19 cellular contexts compared by ENCODE assay signal in the genomic region with DNA sequence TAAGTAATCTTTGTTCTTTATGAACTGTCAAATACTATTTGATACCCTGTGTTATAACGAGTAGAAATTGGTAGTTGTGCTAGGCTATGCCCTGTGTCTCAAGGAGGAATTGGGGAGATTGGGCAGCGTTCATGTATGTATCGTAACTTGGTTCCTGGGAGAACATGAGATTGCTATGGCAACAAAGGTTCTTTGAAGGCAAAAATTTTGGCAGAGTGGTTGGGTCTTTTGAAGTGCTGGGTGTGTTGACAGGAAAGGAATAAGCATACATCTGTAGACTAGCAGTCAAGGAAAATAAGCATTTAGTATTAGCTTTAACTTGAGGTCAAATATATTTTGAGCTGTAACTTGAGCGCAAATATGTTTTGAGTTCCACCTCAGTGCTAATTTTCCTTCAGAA. TPM values are rescaled to one million over a fixed set of nuclear protein-coding genes. Genes with fewer than 3 reads are reported as not detected.
DNase-seq lines count a peak whose midpoint lies in the region; ATAC-seq and TF ChIP-seq lines count a peak whose summit lies in the region.
"Had no signal": no experiment of that assay in that cellular context is flagged by ENCODE, and none has a peak within 500 bp of the region (broad histone marks: within the 10 kb centered on the region; RNA-seq: fewer than 3 reads in every experiment).

No MANE protein-coding gene starts in this region.

- no peak overlapping the region for H2BK12ac ChIP-seq in neuronal stem cell (ENCODE audit: low read length)

- no peak overlapping the region for H3K4ac ChIP-seq in neuronal stem cell (ENCODE audit: low read length)

- TF ChIP-seq CTCF in dorsolateral prefrontal cortex (IDR thresholded peaks at IDR 0.05 in 54 of 56, conservative IDR thresholded peaks at IDR 0.05 in 2 of 56; ENCODE audit: low read depth in 1 of 56, partially characterized antibody in 56 of 56) (no peak), osteoblast (IDR thresholded peaks at IDR 0.05; ENCODE audit: extremely low read depth, low read depth, low read length) (no peak)

- H3K36me3 ChIP-seq in neuronal stem cell (replicated peaks in 1 of 2; ENCODE audit: control insufficient read depth in 2 of 2, insufficient read depth in 2 of 2, low read length in 2 of 2): no peaks in the 10 kb centered on the region
- H3K36me3 ChIP-seq in osteoblast (ENCODE audit: insufficient read depth, low read length): no peaks in the 10 kb centered on the region
- H3K36me3 ChIP-seq: neutrophil had no signal

- peak overlapping the region; percentile 0 for H3K27ac Mint-ChIP-seq in activated naive CD4-positive, alpha-beta T cell treated with anti-CD3 and anti-CD28 coated beads, Interleukin-2, amount 50 U/mL, for 24 hours
- no peak overlapping the region for H3K27ac Mint-ChIP-seq in activated naive CD4-positive, alpha-beta T cell treated with anti-CD3 and anti-CD28 coated beads for 36 hours
- no peak overlapping the region for H3K27ac Mint-ChIP-seq in stimulated activated naive CD8-positive, alpha-beta T cell treated with anti-CD3 and anti-CD28 coated beads, Interleukin-15, amount 100 ng/mL, for 72 hours

- peak overlapping the region; percentile 38 for H3K4me3 Mint-ChIP-seq in activated naive CD4-positive, alpha-beta T cell treated with anti-CD3 and anti-CD28 coated beads, Interleukin-2, amount 50 U/mL, for 24 hours
- no peak overlapping the region for H3K4me3 Mint-ChIP-seq in activated naive CD4-positive, alpha-beta T cell treated with anti-CD3 and anti-CD28 coated beads for 36 hours
- peak overlapping the region; percentile 3 to 50 for H3K4me3 Mint-ChIP-seq in stimulated activated naive CD8-positive, alpha-beta T cell treated with anti-CD3 and anti-CD28 coated beads, Interleukin-15, amount 100 ng/mL, for 72 hours

- CTCF ChIA-PET in activated naive CD4-positive, alpha-beta T cell treated with anti-CD3 and anti-CD28 coated beads for 36 hours (lab: Charles Lee): interaction anchor here (0.6 to 0.7 kb wide), 2 partner anchors 35 to 53 kb away, joined by 3 to 4 read pairs; no protein-coding TSS in a partner anchor

- no peaks in the 10 kb centered on the region for H3K27me3 Mint-ChIP-seq in activated naive CD4-positive, alpha-beta T cell treated with anti-CD3 and anti-CD28 coated beads, Interleukin-2, amount 50 U/mL, for 24 hours
- no peaks in the 10 kb centered on the region for H3K27me3 Mint-ChIP-seq in activated naive CD4-positive, alpha-beta T cell treated with anti-CD3 and anti-CD28 coated beads for 36 hours (ENCODE audit: low read depth)
- no peaks in the 10 kb centered on the region for H3K27me3 Mint-ChIP-seq in stimulated activated naive CD8-positive, alpha-beta T cell treated with anti-CD3 and anti-CD28 coated beads, Interleukin-15, amount 100 ng/mL, for 72 hours

- H3K4me1 ChIP-seq in neuronal stem cell (ENCODE audit: control insufficient read depth in 2 of 2, insufficient read depth in 1 of 2, low read depth in 1 of 2, low read length in 2 of 2) (peaks cover 12 to 15% of the 10 kb centered on the region in 2 donors), osteoblast (ENCODE audit: insufficient read depth, low read length) (no peaks in the 10 kb centered on the region)

- H3K27ac ChIP-seq in dorsolateral prefrontal cortex (peak overlapping the region in 45 of 59 donors; percentile 3 to 70 (median 37)), neuronal stem cell (replicated peaks; ENCODE audit: low read length) (no peak overlapping the region), osteoblast (ENCODE audit: low read depth, low read length) (no peak overlapping the region)
- H3K27ac ChIP-seq: neutrophil had no signal

- no peaks in the 10 kb centered on the region for H3K9me3 Mint-ChIP-seq in activated naive CD4-positive, alpha-beta T cell treated with anti-CD3 and anti-CD28 coated beads, Interleukin-2, amount 50 U/mL, for 24 hours
- H3K9me3 Mint-ChIP-seq in activated naive CD4-positive, alpha-beta T cell treated with anti-CD3 and anti-CD28 coated beads for 36 hours: no peaks in the 10 kb centered on the region
- H3K9me3 Mint-ChIP-seq in stimulated activated naive CD8-positive, alpha-beta T cell treated with anti-CD3 and anti-CD28 coated beads, Interleukin-15, amount 100 ng/mL, for 72 hours: no peaks in the 10 kb centered on the region

- no peak overlapping the region for H2BK120ac ChIP-seq in neuronal stem cell (ENCODE audit: low read depth, low read length)

- H4K8ac ChIP-seq in neuronal stem cell (ENCODE audit: low read depth, low read length): no peak overlapping the region

- H3K23ac ChIP-seq in neuronal stem cell (ENCODE audit: low read depth, low read length, poor library complexity): no peak overlapping the region

- no peaks in the 10 kb centered on the region for H3K27me3 ChIP-seq in dorsolateral prefrontal cortex
- H3K27me3 ChIP-seq in neuronal stem cell (ENCODE audit: control insufficient read depth in 3 of 3, insufficient read depth in 3 of 3, low read depth in 1 of 3, low read length in 3 of 3): no peaks in the 10 kb centered on the region
- no peaks in the 10 kb centered on the region for H3K27me3 ChIP-seq in osteoblast (ENCODE audit: insufficient read depth, low read length)
- H3K27me3 ChIP-seq: neutrophil had no signal

- H3K9me3 ChIP-seq in neuronal stem cell (replicated peaks in 1 of 2; ENCODE audit: control insufficient read depth in 2 of 2, insufficient read depth in 1 of 2, low read depth in 1 of 2, low read length in 2 of 2) (no peaks in the 10 kb centered on the region), osteoblast (ENCODE audit: low read depth, low read length) (no peaks in the 10 kb centered on the region)
- H3K9me3 ChIP-seq: neutrophil had no signal

- intact Hi-C loops in activated naive CD4-positive, alpha-beta T cell treated with anti-CD3 and anti-CD28 coated beads for 36 hours (cut with micrococcal nuclease): no loop called here
- intact Hi-C loops in dorsolateral prefrontal cortex (cut with DNase I): no loop called here

- H3K4me3 ChIP-seq in dorsolateral prefrontal cortex (peak overlapping the region in 3 of 59 donors; percentile 1 to 14 (median 8)), neuronal stem cell (ENCODE audit: low read length in 2 of 2) (no peak overlapping the region), osteoblast (ENCODE audit: insufficient read depth, low read length) (no peak overlapping the region)
- H3K4me3 ChIP-seq: smooth muscle cell had no signal

- H2AFZ ChIP-seq in neuronal stem cell (ENCODE audit: low read length): no peak overlapping the region
- H2AFZ ChIP-seq in osteoblast (ENCODE audit: low read length): no peak overlapping the region

- no peak for ATAC-seq in stimulated activated naive CD8-positive, alpha-beta T cell treated with anti-CD3 and anti-CD28 coated beads, Interleukin-15, amount 100 ng/mL, for 72 hours
- ATAC-seq: left colon had no signal

- H3K4me1 Mint-ChIP-seq in activated naive CD4-positive, alpha-beta T cell treated with anti-CD3 and anti-CD28 coated beads, Interleukin-2, amount 50 U/mL, for 24 hours: peaks cover 59% of the 10 kb centered on the region
- H3K4me1 Mint-ChIP-seq in activated naive CD4-positive, alpha-beta T cell treated with anti-CD3 and anti-CD28 coated beads for 36 hours (ENCODE audit: low read depth): peaks cover 47% of the 10 kb centered on the region
- peaks cover 40% of the 10 kb centered on the region for H3K4me1 Mint-ChIP-seq in stimulated activated naive CD8-positive, alpha-beta T cell treated with anti-CD3 and anti-CD28 coated beads, Interleukin-15, amount 100 ng/mL, for 72 hours

- no peak overlapping the region for H3K9ac ChIP-seq in neuronal stem cell (ENCODE audit: low read depth, low read length, poor library complexity)

- H3K14ac ChIP-seq in neuronal stem cell (ENCODE audit: low read length): no peak overlapping the region

- H3K4me2 ChIP-seq in neuronal stem cell (ENCODE audit: insufficient read depth, low read length, poor library complexity, severe bottlenecking) (no peak overlapping the region), osteoblast (ENCODE audit: insufficient read depth, low read length) (no peak overlapping the region)
- H3K4me2 ChIP-seq: smooth muscle cell had no signal

- H4K20me1 ChIP-seq in osteoblast (ENCODE audit: insufficient read depth, low read length): peaks cover 59% of the 10 kb centered on the region

- peaks cover 2% of the 10 kb centered on the region for H3K36me3 Mint-ChIP-seq in activated naive CD4-positive, alpha-beta T cell treated with anti-CD3 and anti-CD28 coated beads, Interleukin-2, amount 50 U/mL, for 24 hours
- H3K36me3 Mint-ChIP-seq in activated naive CD4-positive, alpha-beta T cell treated with anti-CD3 and anti-CD28 coated beads for 36 hours (ENCODE audit: low read depth): no peaks in the 10 kb centered on the region

- H3K79me1 ChIP-seq in neuronal stem cell (ENCODE audit: low read depth, low read length): no peaks in the 10 kb centered on the region

- no peak overlapping the region for H2BK15ac ChIP-seq in neuronal stem cell (ENCODE audit: low read length)

- H2BK5ac ChIP-seq in neuronal stem cell (ENCODE audit: low read length): no peak overlapping the region

- no peak overlapping the region for H3K18ac ChIP-seq in neuronal stem cell (ENCODE audit: low read length)

- DNase-seq in activated naive CD4-positive, alpha-beta T cell treated with anti-CD3 and anti-CD28 coated beads for 36 hours: no peak
- peak; percentile 15 to 64 for DNase-seq in NCI-H446 (lab: John Stamatoyannopoulos, UW)
- DNase-seq in dorsolateral prefrontal cortex: no peak
- no peak for DNase-seq in stimulated activated naive CD8-positive, alpha-beta T cell treated with anti-CD3 and anti-CD28 coated beads, Interleukin-15, amount 100 ng/mL, for 72 hours
- no peak for DNase-seq in GF-D8 (lab: John Stamatoyannopoulos, UW)
- no peak for DNase-seq in neuronal stem cell (ENCODE audit: low spot score)
- DNase-seq in osteoblast (ENCODE audit: insufficient read length, low spot score, missing footprints): no peak
- DNase-seq: activated CD4-positive, alpha-beta T cell treated with anti-CD3 and anti-CD28 coated beads, Interleukin-2, amount 50 U/mL, for 48 hours; activated effector memory CD4-positive, alpha-beta T cell treated with Interleukin-2 at 50 U/mL for 16 hours; cerebellar nuclear complex; DMS53; erythroblast; left colon; NCI-H1436; NCI-H526 treated with DMSO at 0.1 percent for 48 hours; T-helper 9 cell had no signal

- no peak overlapping the region for H4K91ac ChIP-seq in neuronal stem cell (ENCODE audit: low read depth, low read length, poor library complexity)

- no CpG with 5 or more reads among the region's 4 CpGs for WGBS in neuronal stem cell (ENCODE audit: extremely low coverage in 2 of 2, insufficient read length in 2 of 2, insufficient replicate concordance in 1 of 2), 2 donors

- peaks cover 95% of the 10 kb centered on the region for H3K79me2 ChIP-seq in osteoblast (ENCODE audit: insufficient read depth, low read length)

- no peak overlapping the region for H2AK5ac ChIP-seq in neuronal stem cell (ENCODE audit: low read depth, low read length)

RNA-seq across cellular contexts. Expression of a gene that starts 45.3 kb away (rescaled TPM):
- total RNA-seq in activated naive CD4-positive, alpha-beta T cell treated with anti-CD3 and anti-CD28 coated beads for 36 hours: 10 to 100 TPM; 65.7 to 70.7 TPM
- total RNA-seq in dorsolateral prefrontal cortex: 100 to 1,000 TPM in 76 of 120 experiments, 10 to 100 TPM in 44; 63.4 to 217 (median 109) TPM
- polyA plus RNA-seq in neuronal stem cell (2013, experiment 1 of 2): 79.2 TPM
- 81.9 TPM for polyA plus RNA-seq in neuronal stem cell (2013, experiment 2 of 2)
- 82.2 and 86.5 TPM in 2 replicates for total RNA-seq in osteoblast

Comparison
In these comparisons a context has a peak if more than half of its experiments do, and no peak if none do; other contexts are left out.
1. DNase-seq: peak in NCI-H446 (2 of 2); none in activated naive CD4-positive, alpha-beta T cell treated with anti-CD3 and anti-CD28 coated beads for 36 hours (single experiment), dorsolateral prefrontal cortex (0 of 10), stimulated activated naive CD8-positive, alpha-beta T cell treated with anti-CD3 and anti-CD28 coated beads, Interleukin-15, amount 100 ng/mL, for 72 hours (0 of 2), GF-D8 (single experiment), neuronal stem cell (single experiment) and osteoblast (single experiment).
2. H3K27ac ChIP-seq: peak in dorsolateral prefrontal cortex (45 of 59); none in neuronal stem cell (single experiment) and osteoblast (single experiment).